In the genomic region with DNA sequence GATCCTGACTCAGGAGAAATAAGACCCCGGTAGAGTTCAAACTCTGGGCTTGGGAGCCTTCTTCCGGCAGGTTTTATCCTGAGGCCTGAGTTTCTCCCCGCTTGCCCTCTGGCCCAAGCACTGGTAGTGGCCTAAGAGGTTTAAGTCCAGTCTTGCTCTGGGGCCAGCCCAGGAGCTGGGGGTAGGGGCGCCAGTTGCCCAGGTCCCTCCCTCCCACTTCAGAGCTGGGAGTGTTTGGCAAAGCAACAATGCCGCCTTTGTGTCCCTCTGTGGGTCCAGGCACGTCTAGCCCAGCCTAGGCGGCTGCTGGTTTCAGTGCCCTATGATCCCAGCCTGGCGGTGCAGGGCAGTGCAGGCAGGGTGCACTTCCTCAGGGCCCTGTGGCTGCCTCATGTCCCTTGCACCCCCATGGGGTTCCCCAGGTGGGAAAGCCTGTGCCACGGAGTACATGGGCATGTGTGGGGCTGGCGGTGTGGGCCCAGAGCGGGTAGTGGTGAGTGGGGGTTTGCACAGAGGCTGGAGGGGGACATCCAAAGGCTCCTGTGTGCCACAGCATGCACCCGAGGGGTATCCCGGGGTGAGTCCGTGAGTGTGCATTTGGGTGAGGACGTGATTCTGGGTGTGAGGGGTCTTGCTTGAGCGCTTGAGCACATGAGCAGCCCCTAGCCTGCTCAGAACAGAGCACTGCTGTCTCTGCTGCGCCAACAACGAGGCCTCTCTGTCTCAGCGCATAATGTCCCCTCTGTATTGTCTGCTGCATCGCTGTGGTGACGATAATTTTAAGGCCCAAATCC, we compare ENCODE assay signal across 1 cellular context.
TF ChIP-seq lines count a peak whose summit lies in the region.

No MANE protein-coding gene starts in this region.

TF ChIP-seq in Ishikawa, 13 proteins besides CTCF, POLR2A, EP300 and RAD21 (continued from another document):
- TF ChIP-seq, protein P1, sequence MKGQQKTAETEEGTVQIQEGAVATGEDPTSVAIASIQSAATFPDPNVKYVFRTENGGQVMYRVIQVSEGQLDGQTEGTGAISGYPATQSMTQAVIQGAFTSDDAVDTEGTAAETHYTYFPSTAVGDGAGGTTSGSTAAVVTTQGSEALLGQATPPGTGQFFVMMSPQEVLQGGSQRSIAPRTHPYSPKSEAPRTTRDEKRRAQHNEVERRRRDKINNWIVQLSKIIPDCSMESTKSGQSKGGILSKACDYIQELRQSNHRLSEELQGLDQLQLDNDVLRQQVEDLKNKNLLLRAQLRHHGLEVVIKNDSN (IDR thresholded peaks at IDR 0.05) = no peak
